In genomic region chr11:1540074-1540473, GRCh38 we compare ENCODE assay signal across 1 cellular context.
A peak's percentile ranks its signal among the peaks of the same experiment; 100 is the strongest.
TF ChIP-seq lines count a peak whose summit lies in the region.

No MANE protein-coding gene starts in this region.

TF ChIP-seq in K562, 482 proteins besides CTCF, POLR2A, EP300 and RAD21:
- no peak for TF ChIP-seq PRMT5 (CRISPR knock-in tag; IDR thresholded peaks at IDR 0.05)
- TF ChIP-seq ZNF354B (CRISPR knock-in tag; IDR thresholded peaks at IDR 0.05) = no peak
- no peak for TF ChIP-seq CBX8 (IDR thresholded peaks at IDR 0.05; ENCODE audit: borderline replicate concordance, extremely low read depth, low read depth, low read length, poor library complexity, severe bottlenecking)
- TF ChIP-seq RBM22 (IDR thresholded peaks at IDR 0.05; ENCODE audit: low read depth, low read length, poor library complexity, severe bottlenecking) = no peak
- TF ChIP-seq SRSF1 (IDR thresholded peaks at IDR 0.05; ENCODE audit: low read depth, low read length) = no peak
- TF ChIP-seq ATF1 (CRISPR knock-in tag; IDR thresholded peaks at IDR 0.05) = no peak
- TF ChIP-seq ATF1 (tag; IDR thresholded peaks at IDR 0.05) = peak; percentile 41; the same call in 1 of the 2 replicates
- peak; percentile 23; the same call in 1 of the 2 replicates for TF ChIP-seq CBFA2T3 (IDR thresholded peaks at IDR 0.05)
- 0 out of 2 replicates have a peak, but pooled peaks have one; percentile 25 for TF ChIP-seq CREM (IDR thresholded peaks at IDR 0.05; ENCODE audit: low read depth)
- no peak for TF ChIP-seq MYNN (IDR thresholded peaks at IDR 0.05)
- no peak for TF ChIP-seq MYNN (CRISPR knock-in tag; IDR thresholded peaks at IDR 0.05)
- TF ChIP-seq HES1 (IDR thresholded peaks at IDR 0.05; ENCODE audit: low read depth) = peak; percentile 61; the same call in 1 of the 2 replicates
